ENCODE assay signal across 8 cellular contexts in the genomic region with DNA sequence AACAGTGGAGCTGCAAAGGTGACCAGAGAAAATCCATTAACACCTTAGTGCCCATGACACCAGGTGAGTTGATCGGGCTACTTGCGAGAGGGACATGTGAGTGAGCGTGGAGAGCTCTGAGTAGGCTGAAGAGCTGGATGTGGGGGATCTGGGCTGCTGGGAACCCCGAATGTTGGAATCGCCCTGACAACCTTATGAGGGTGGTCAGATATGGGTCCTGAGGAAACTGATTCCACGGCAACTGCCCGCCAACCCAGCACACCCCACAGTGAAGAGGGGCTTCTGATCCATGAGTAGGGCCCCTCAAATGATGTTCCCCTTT. TPM values are rescaled to one million over a fixed set of nuclear protein-coding genes. Genes with fewer than 3 reads are reported as not detected.
DNase-seq lines count a peak whose midpoint lies in the region; ATAC-seq and TF ChIP-seq lines count a peak whose summit lies in the region.

No MANE protein-coding gene starts in this region.

- TF ChIP-seq CTCF in HEK293 (tag by site-specific recombination; IDR thresholded peaks at IDR 0.05) = no peak
- no peak for TF ChIP-seq CTCF in spleen (IDR thresholded peaks at IDR 0.05 in 8 of 11, conservative IDR thresholded peaks at IDR 0.05 in 3 of 11)

- WGBS in right cardiac atrium = 9% methylated on average over 7 of the region's 7 CpGs
- 6 to 19% (median 12%) methylated on average over 7 of the region's 7 CpGs for WGBS in spleen, 5 donors

- peak overlapping the region; percentile 65; the same call in 1 of the 2 replicates for H3K27ac ChIP-seq in HEK293 (ENCODE audit: extremely low read depth, low read depth, low read length)
- peak overlapping the region; percentile 98 for H3K27ac ChIP-seq in right cardiac atrium (ENCODE audit: low read length)
- peak overlapping the region; percentile 78 to 96 (median 92) for H3K27ac ChIP-seq in spleen

- no peaks in the 10 kb centered on the region for H3K9me3 Mint-ChIP-seq in activated CD4-positive, alpha-beta memory T cell treated with anti-CD3 and anti-CD28 coated beads, Interleukin-2, amount 10 ng/mL, durations not matched to agents 7 days and 5 days

- intact Hi-C loops in right cardiac atrium (cut with DNase I) (no loop called here), spleen (cut with DNase I; ENCODE audit: low total_unique reads) (no loop called here)

- H3K27ac Mint-ChIP-seq in activated CD4-positive, alpha-beta memory T cell treated with anti-CD3 and anti-CD28 coated beads, Interleukin-2, amount 10 ng/mL, durations not matched to agents 7 days and 5 days = peak overlapping the region; percentile 79

- POLR2A ChIA-PET in HEK293 (lab: Yijun Ruan, JAX) = interaction anchor here (0.6 to 2.7 kb wide), 8 partner anchors 11 to 272 kb away, joined by 3 to 27 read pairs (median 3); a partner anchor contains a TSS
- POLR2A ChIA-PET in activated CD4-positive, alpha-beta memory T cell treated with anti-CD3 and anti-CD28 coated beads, Interleukin-2, amount 10 ng/mL, durations not matched to agents 7 days and 5 days (lab: Charles Lee) = interaction anchor here (0.6 to 3.5 kb wide), 7 partner anchors 20 to 348 kb away, joined by 3 to 32 read pairs (median 3); a partner anchor contains a TSS

- no peak for DNase-seq in activated CD4-positive, alpha-beta memory T cell treated with anti-CD3 and anti-CD28 coated beads, Interleukin-2, amount 10 ng/mL, durations not matched to agents 7 days and 5 days
- DNase-seq in right cardiac atrium = no peak
- DNase-seq in spleen = no peak
- DNase-seq in NCI-H1694 (lab: John Stamatoyannopoulos, UW) = no peak
- no peak for DNase-seq in HK-2 (ENCODE audit: unreplicated experiment)
- no peak for DNase-seq in effector CD4-positive, alpha-beta T cell

- no peak for TF ChIP-seq POLR2A in spleen (IDR thresholded peaks at IDR 0.05)

- no peaks in the 10 kb centered on the region for H3K27me3 Mint-ChIP-seq in activated CD4-positive, alpha-beta memory T cell treated with anti-CD3 and anti-CD28 coated beads, Interleukin-2, amount 10 ng/mL, durations not matched to agents 7 days and 5 days

- H3K4me1 ChIP-seq in HEK293 (ENCODE audit: control insufficient read depth, insufficient read depth, low read length) (peaks cover 11% of the 10 kb centered on the region), right cardiac atrium (ENCODE audit: control insufficient read depth, insufficient read depth, low read length) (peaks cover 22% of the 10 kb centered on the region), spleen (peaks cover 8 to 52% (median 29%) of the 10 kb centered on the region in 6 donors)

- H3K4me3 Mint-ChIP-seq in activated CD4-positive, alpha-beta memory T cell treated with anti-CD3 and anti-CD28 coated beads, Interleukin-2, amount 10 ng/mL, durations not matched to agents 7 days and 5 days = peak overlapping the region; percentile 92

- H3K36me3 ChIP-seq in HEK293 (ENCODE audit: control insufficient read depth in 2 of 2, insufficient read depth in 1 of 2, low read length in 2 of 2) = no peaks in the 10 kb centered on the region
- H3K36me3 ChIP-seq in spleen = no peaks in the 10 kb centered on the region

- CTCF ChIA-PET in HEK293 (lab: Yijun Ruan, JAX) = interaction anchor here (0.8 to 6.6 kb wide), 2 partner anchors 14 to 215 kb away, joined by 3 to 37 read pairs; no protein-coding TSS in a partner anchor
- CTCF ChIA-PET in activated CD4-positive, alpha-beta memory T cell treated with anti-CD3 and anti-CD28 coated beads, Interleukin-2, amount 10 ng/mL, durations not matched to agents 7 days and 5 days (lab: Charles Lee) = interaction anchor here (1.0 to 4.2 kb wide), 3 partner anchors 15 to 200 kb away, joined by 3 to 23 read pairs (median 7); no protein-coding TSS in a partner anchor

- H3K36me3 Mint-ChIP-seq in activated CD4-positive, alpha-beta memory T cell treated with anti-CD3 and anti-CD28 coated beads, Interleukin-2, amount 10 ng/mL, durations not matched to agents 7 days and 5 days (ENCODE audit: low read depth) = peaks cover 6% of the 10 kb centered on the region

- H3K9me3 ChIP-seq in HEK293 (ENCODE audit: control insufficient read depth, insufficient read depth, low read depth, low read length) (no peaks in the 10 kb centered on the region), right cardiac atrium (ENCODE audit: control insufficient read depth, low read length) (no peaks in the 10 kb centered on the region), spleen (no peaks in the 10 kb centered on the region)

- ATAC-seq in right cardiac atrium (peak in 1 of 2 donors; percentile 0), HG03196 (IDR thresholded peaks at IDR 0.05; ENCODE audit: unreplicated experiment) (no peak)

- peaks cover 28% of the 10 kb centered on the region for H3K4me1 Mint-ChIP-seq in activated CD4-positive, alpha-beta memory T cell treated with anti-CD3 and anti-CD28 coated beads, Interleukin-2, amount 10 ng/mL, durations not matched to agents 7 days and 5 days

- peak overlapping the region; percentile 59 for H3K4me3 ChIP-seq in HEK293 (ENCODE audit: low read depth, low read length)
- peak overlapping the region; percentile 81 for H3K4me3 ChIP-seq in right cardiac atrium (ENCODE audit: low read length)
- peak overlapping the region; percentile 66 to 97 (median 84) for H3K4me3 ChIP-seq in spleen

- H3K27me3 ChIP-seq in right cardiac atrium (ENCODE audit: control insufficient read depth, insufficient read depth) (no peaks in the 10 kb centered on the region), spleen (replicated peaks in 1 of 7) (no peaks in the 10 kb centered on the region)

TF ChIP-seq in HEK293, 187 proteins besides CTCF, POLR2A, EP300 and RAD21:
- no peak for TF ChIP-seq ZNF138 (tag by site-specific recombination; IDR thresholded peaks at IDR 0.05; ENCODE audit: borderline replicate concordance)
- TF ChIP-seq ZNF394 (tag by site-specific recombination; IDR thresholded peaks at IDR 0.05; ENCODE audit: borderline replicate concordance) = no peak
- no peak for TF ChIP-seq ZNF266 (tag by site-specific recombination; IDR thresholded peaks at IDR 0.05; ENCODE audit: low read depth)
- TF ChIP-seq, protein P1, sequence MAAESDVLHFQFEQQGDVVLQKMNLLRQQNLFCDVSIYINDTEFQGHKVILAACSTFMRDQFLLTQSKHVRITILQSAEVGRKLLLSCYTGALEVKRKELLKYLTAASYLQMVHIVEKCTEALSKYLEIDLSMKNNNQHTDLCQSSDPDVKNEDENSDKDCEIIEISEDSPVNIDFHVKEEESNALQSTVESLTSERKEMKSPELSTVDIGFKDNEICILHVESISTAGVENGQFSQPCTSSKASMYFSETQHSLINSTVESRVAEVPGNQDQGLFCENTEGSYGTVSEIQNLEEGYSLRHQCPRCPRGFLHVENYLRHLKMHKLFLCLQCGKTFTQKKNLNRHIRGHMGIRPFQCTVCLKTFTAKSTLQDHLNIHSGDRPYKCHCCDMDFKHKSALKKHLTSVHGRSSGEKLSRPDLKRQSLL (tag by site-specific recombination; IDR thresholded peaks at IDR 0.05) = no peak
- TF ChIP-seq ZNF792 (tag by site-specific recombination; IDR thresholded peaks at IDR 0.05) = no peak
- no peak for TF ChIP-seq ZNF350 (tag by site-specific recombination; IDR thresholded peaks at IDR 0.05)
- TF ChIP-seq, protein P2, sequence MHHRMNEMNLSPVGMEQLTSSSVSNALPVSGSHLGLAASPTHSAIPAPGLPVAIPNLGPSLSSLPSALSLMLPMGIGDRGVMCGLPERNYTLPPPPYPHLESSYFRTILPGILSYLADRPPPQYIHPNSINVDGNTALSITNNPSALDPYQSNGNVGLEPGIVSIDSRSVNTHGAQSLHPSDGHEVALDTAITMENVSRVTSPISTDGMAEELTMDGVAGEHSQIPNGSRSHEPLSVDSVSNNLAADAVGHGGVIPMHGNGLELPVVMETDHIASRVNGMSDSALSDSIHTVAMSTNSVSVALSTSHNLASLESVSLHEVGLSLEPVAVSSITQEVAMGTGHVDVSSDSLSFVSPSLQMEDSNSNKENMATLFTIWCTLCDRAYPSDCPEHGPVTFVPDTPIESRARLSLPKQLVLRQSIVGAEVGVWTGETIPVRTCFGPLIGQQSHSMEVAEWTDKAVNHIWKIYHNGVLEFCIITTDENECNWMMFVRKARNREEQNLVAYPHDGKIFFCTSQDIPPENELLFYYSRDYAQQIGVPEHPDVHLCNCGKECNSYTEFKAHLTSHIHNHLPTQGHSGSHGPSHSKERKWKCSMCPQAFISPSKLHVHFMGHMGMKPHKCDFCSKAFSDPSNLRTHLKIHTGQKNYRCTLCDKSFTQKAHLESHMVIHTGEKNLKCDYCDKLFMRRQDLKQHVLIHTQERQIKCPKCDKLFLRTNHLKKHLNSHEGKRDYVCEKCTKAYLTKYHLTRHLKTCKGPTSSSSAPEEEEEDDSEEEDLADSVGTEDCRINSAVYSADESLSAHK (tag by site-specific recombination; IDR thresholded peaks at IDR 0.05) = no peak
- TF ChIP-seq ZNF292 (tag by site-specific recombination; IDR thresholded peaks at IDR 0.05; ENCODE audit: borderline replicate concordance, low read depth) = no peak
- no peak for TF ChIP-seq ZNF600 (tag by site-specific recombination; IDR thresholded peaks at IDR 0.05)
- TF ChIP-seq, protein P3, sequence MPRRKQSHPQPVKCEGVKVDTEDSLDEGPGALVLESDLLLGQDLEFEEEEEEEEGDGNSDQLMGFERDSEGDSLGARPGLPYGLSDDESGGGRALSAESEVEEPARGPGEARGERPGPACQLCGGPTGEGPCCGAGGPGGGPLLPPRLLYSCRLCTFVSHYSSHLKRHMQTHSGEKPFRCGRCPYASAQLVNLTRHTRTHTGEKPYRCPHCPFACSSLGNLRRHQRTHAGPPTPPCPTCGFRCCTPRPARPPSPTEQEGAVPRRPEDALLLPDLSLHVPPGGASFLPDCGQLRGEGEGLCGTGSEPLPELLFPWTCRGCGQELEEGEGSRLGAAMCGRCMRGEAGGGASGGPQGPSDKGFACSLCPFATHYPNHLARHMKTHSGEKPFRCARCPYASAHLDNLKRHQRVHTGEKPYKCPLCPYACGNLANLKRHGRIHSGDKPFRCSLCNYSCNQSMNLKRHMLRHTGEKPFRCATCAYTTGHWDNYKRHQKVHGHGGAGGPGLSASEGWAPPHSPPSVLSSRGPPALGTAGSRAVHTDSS (tag by site-specific recombination; IDR thresholded peaks at IDR 0.05) = no peak
- no peak for TF ChIP-seq ZNF529 (tag by site-specific recombination; IDR thresholded peaks at IDR 0.05; ENCODE audit: insufficient replicate concordance)
- no peak for TF ChIP-seq ZFP3 (tag by site-specific recombination; IDR thresholded peaks at IDR 0.05; ENCODE audit: low read depth)
- no peak for TF ChIP-seq ZNF561 (tag by site-specific recombination; IDR thresholded peaks at IDR 0.05; ENCODE audit: borderline replicate concordance)
- no peak for TF ChIP-seq ZNF837 (tag by site-specific recombination; IDR thresholded peaks at IDR 0.05)

RNA-seq across cellular contexts. Expression of a gene that starts 0.7 kb away (rescaled TPM):
- total RNA-seq in activated CD4-positive, alpha-beta memory T cell treated with anti-CD3 and anti-CD28 coated beads, Interleukin-2, amount 10 ng/mL, durations not matched to agents 7 days and 5 days = 10 to 100 TPM; 28.9 to 35.1 TPM
- total RNA-seq in right cardiac atrium = 100 to 1,000 TPM; 349 to 399 (median 370) TPM
- 218 TPM for polyA plus RNA-seq in right cardiac atrium
- 10 to 100 TPM; 40.8 to 78.9 (median 69.0) TPM for total RNA-seq in spleen
- 10 to 100 TPM; 35.2 to 54.9 (median 52.9) TPM for polyA plus RNA-seq in spleen

Comparison
In these comparisons a context has a peak if more than half of its experiments do, and no peak if none do; other contexts are left out.
1. RNA of a gene that starts 0.7 kb away (total RNA-seq): 349 to 399 TPM in right cardiac atrium; 40.8 to 78.9 TPM in spleen and 28.9 to 35.1 TPM in activated CD4-positive, alpha-beta memory T cell treated with anti-CD3 and anti-CD28 coated beads, Interleukin-2, amount 10 ng/mL, durations not matched to agents 7 days and 5 days; every median in the first group is over 4 times any median in the second.
2. Peak in every context shown above with its lines, with median percentiles within 50 percentile points of each other: H3K27ac ChIP-seq and H3K4me3 ChIP-seq.